32 cellular contexts compared by ENCODE assay signal in the genomic region with DNA sequence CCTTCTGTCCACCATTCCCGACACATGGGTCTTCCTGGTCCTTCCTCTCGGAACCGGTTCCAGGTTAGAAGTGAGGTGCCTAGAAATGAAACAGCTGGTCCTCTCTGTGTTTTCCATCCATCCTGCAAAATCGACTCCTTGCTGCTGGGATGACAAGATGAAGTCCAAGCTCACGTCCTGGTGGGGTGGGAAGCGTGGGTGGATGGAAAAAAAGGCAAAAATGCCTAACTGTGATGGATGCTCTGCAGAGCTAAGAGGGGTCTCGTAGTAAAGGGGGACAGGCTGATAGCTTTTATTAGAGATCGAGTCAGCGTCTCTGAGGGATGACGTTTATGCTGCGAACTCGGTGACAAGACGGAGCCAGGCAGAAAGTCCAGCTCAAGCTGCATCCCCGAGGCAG. TPM values are rescaled to one million over a fixed set of nuclear protein-coding genes. Genes with fewer than 3 reads are reported as not detected.
"Had no signal": no experiment of that assay in that cellular context is flagged by ENCODE, and none has a peak within 500 bp of the region (broad histone marks: within the 10 kb centered on the region; RNA-seq: fewer than 3 reads in every experiment).

No MANE protein-coding gene starts in this region.

- H3K4me1 ChIP-seq: adrenal gland, Peyer's patch had no signal

- H3K27me3 ChIP-seq: adrenal gland, body of pancreas, MG63, Peyer's patch had no signal

- H3K27ac ChIP-seq: adrenal gland, body of pancreas, Peyer's patch had no signal

- H3K36me3 Mint-ChIP-seq: activated CD4-positive, alpha-beta memory T cell treated with anti-CD3 and anti-CD28 coated beads for 36 hours; activated naive CD4-positive, alpha-beta T cell treated with anti-CD3 and anti-CD28 coated beads, Interleukin-2, amount 50 U/mL, for 72 hours had no signal

- H3K9me3 Mint-ChIP-seq: activated CD4-positive, alpha-beta memory T cell treated with anti-CD3 and anti-CD28 coated beads for 36 hours; activated CD4-positive, alpha-beta T cell treated with anti-CD3 and anti-CD28 coated beads, Interleukin-2, amount 10 ng/mL, durations not matched to agents 24 days and 14 days; activated naive CD4-positive, alpha-beta T cell treated with anti-CD3 and anti-CD28 coated beads for 36 hours; activated naive CD4-positive, alpha-beta T cell treated with anti-CD3 and anti-CD28 coated beads, Interleukin-2, amount 50 U/mL, for 72 hours had no signal

- ATAC-seq: activated naive CD4-positive, alpha-beta T cell treated with anti-CD3 and anti-CD28 coated beads, Interleukin-2, amount 50 U/mL, for 72 hours; body of pancreas; PC-3 had no signal

- DNase-seq: activated CD4-positive, alpha-beta memory T cell treated with anti-CD3 and anti-CD28 coated beads for 36 hours; activated CD4-positive, alpha-beta T cell treated with anti-CD3 and anti-CD28 coated beads, Interleukin-2, amount 10 ng/mL, durations not matched to agents 24 days and 14 days; activated CD8-positive, alpha-beta memory T cell treated with anti-CD3 and anti-CD28 coated beads, Interleukin-2, amount 50 U/mL, for 48 hours; activated gamma-delta T cell treated with Interleukin-2 at 50 U/mL for 16 hours; activated naive CD4-positive, alpha-beta T cell treated with anti-CD3 and anti-CD28 coated beads for 36 hours; activated T-cell treated with anti-CD3 and anti-CD28 coated beads, Interleukin-2, amount 50 U/mL, for 48 hours; adrenal gland; body of pancreas; central memory CD4-positive, alpha-beta T cell; Kasumi-1; KG1; MG63; NCI-H1048; NCI-H1105 treated with DMSO at 0.1 percent for 48 hours; NCI-H1436; NCI-H1694; NCI-H2029; NCI-H510A; NCI-H526; NCI-H748 treated with DMSO at 0.1 percent for 48 hours; NK-92 treated with Interleukin-12 subunit alpha and Interleukin-12 subunit beta, amount 100 ng/mL, for 24 hours; PC-3; Right ventricle myocardium superior; RPMI8226; SW 1271; T-helper 1 cell; T1000 had no signal

- H3K36me3 ChIP-seq: adrenal gland, MG63, Peyer's patch had no signal

- H3K27ac Mint-ChIP-seq: activated CD4-positive, alpha-beta memory T cell treated with anti-CD3 and anti-CD28 coated beads for 36 hours; activated CD4-positive, alpha-beta T cell treated with anti-CD3 and anti-CD28 coated beads, Interleukin-2, amount 10 ng/mL, durations not matched to agents 24 days and 14 days; activated naive CD4-positive, alpha-beta T cell treated with anti-CD3 and anti-CD28 coated beads for 36 hours; activated naive CD4-positive, alpha-beta T cell treated with anti-CD3 and anti-CD28 coated beads, Interleukin-2, amount 50 U/mL, for 72 hours had no signal

- H3K4me3 Mint-ChIP-seq: activated CD4-positive, alpha-beta memory T cell treated with anti-CD3 and anti-CD28 coated beads for 36 hours; activated CD4-positive, alpha-beta T cell treated with anti-CD3 and anti-CD28 coated beads, Interleukin-2, amount 10 ng/mL, durations not matched to agents 24 days and 14 days; activated naive CD4-positive, alpha-beta T cell treated with anti-CD3 and anti-CD28 coated beads for 36 hours had no signal

- H3K9me3 ChIP-seq: adrenal gland, body of pancreas, Peyer's patch had no signal

- H3K4me3 ChIP-seq: adrenal gland, body of pancreas, MG63, Peyer's patch had no signal

RNA-seq across cellular contexts. Expression of gene CALML5, which starts 14.1 kb away (rescaled TPM):
- total RNA-seq: activated CD4-positive, alpha-beta memory T cell treated with anti-CD3 and anti-CD28 coated beads for 36 hours; activated CD4-positive, alpha-beta T cell treated with anti-CD3 and anti-CD28 coated beads, Interleukin-2, amount 10 ng/mL, durations not matched to agents 24 days and 14 days; activated naive CD4-positive, alpha-beta T cell treated with anti-CD3 and anti-CD28 coated beads for 36 hours; activated naive CD4-positive, alpha-beta T cell treated with anti-CD3 and anti-CD28 coated beads, Interleukin-2, amount 50 U/mL, for 72 hours; adrenal gland; astrocyte; body of pancreas; cerebellum; PC-3; Peyer's patch; Right ventricle myocardium superior; T-helper 2 cell treated with Interferon-gamma antibody and Interleukin-4, amounts not matched to agents 100 ng/mL and 5 ng/mL, for 36 hours had no signal
- polyA plus RNA-seq: adrenal gland had no signal

RNA-seq across cellular contexts. Expression of gene CALML3, which starts 39.5 kb away (rescaled TPM):
- total RNA-seq: activated CD4-positive, alpha-beta memory T cell treated with anti-CD3 and anti-CD28 coated beads for 36 hours; activated CD4-positive, alpha-beta T cell treated with anti-CD3 and anti-CD28 coated beads, Interleukin-2, amount 10 ng/mL, durations not matched to agents 24 days and 14 days; activated naive CD4-positive, alpha-beta T cell treated with anti-CD3 and anti-CD28 coated beads for 36 hours; activated naive CD4-positive, alpha-beta T cell treated with anti-CD3 and anti-CD28 coated beads, Interleukin-2, amount 50 U/mL, for 72 hours; adrenal gland; astrocyte; body of pancreas; PC-3; Peyer's patch; Right ventricle myocardium superior; T-helper 2 cell treated with Interferon-gamma antibody and Interleukin-4, amounts not matched to agents 100 ng/mL and 5 ng/mL, for 36 hours had no signal
